ENCODE assay signal across 10 cellular contexts in the genomic region with DNA sequence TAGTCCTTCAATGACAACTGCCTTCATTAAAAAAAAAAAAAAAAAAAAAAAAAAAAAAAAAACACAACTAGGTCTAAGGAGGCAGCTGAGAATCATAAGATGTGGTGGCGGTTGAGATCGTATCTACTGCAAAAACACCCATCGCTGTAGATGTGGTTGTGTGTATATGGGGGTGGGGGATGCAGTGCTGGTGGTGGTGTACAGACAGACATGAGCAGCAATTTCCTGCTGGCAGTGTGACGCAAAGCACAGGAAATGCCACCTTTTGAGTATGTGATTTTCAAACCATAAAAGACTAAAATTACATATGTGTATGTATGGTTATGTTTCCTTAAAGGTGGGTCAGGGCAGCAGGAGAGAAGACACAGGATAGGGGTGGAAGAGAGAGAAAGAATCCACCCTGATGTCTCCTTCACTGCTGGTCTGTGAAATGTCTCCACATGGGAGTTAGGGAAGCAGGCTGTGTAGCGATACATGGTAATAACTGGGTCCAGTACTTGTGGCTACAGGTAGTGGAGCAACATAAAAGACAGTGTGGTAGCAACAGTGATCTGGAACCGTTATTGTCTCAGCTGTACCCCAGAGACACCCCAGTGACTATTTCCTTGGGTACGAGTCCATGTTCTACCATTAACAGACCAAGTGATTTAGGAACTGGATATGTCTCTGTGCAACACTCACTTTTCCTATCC. TPM values are rescaled to one million over a fixed set of nuclear protein-coding genes. Genes with fewer than 3 reads are reported as not detected.
DNase-seq lines count a peak whose midpoint lies in the region; ATAC-seq and TF ChIP-seq lines count a peak whose summit lies in the region.
"Had no signal": no experiment of that assay in that cellular context is flagged by ENCODE, and none has a peak within 500 bp of the region (broad histone marks: within the 10 kb centered on the region; RNA-seq: fewer than 3 reads in every experiment).

No MANE protein-coding gene starts in this region.

- in situ Hi-C loops in brain microvascular endothelial cell (cut with HindIII; ENCODE audit: low pct_ligation_motif_present, low sequenced_read_pairs), result no loop called here

- no peak overlapping the region for H2AFZ ChIP-seq in Loucy (ENCODE audit: low read length)

- TF ChIP-seq EP300 in esophagus muscularis mucosa (IDR thresholded peaks at IDR 0.05), result no peak

- no peaks in the 10 kb centered on the region for H3K79me2 ChIP-seq in Loucy (ENCODE audit: insufficient read depth, low read length)

- no peaks in the 10 kb centered on the region for H4K20me1 ChIP-seq in Loucy (ENCODE audit: insufficient read depth, low read length, poor library complexity, severe bottlenecking)

- ATAC-seq in left ventricle myocardium superior, result peak; percentile 32
- no peak for ATAC-seq in psoas muscle

- H3K27ac ChIP-seq in brain microvascular endothelial cell, result no peak overlapping the region
- H3K27ac ChIP-seq in psoas muscle, result no peak overlapping the region
- no peak overlapping the region for H3K27ac ChIP-seq in esophagus muscularis mucosa (replicated peaks in 1 of 4)
- no peak overlapping the region for H3K27ac ChIP-seq in vagina

- H3K9me3 ChIP-seq in Loucy (ENCODE audit: insufficient read depth, low read depth, low read length), result no peaks in the 10 kb centered on the region
- no peaks in the 10 kb centered on the region for H3K9me3 ChIP-seq in psoas muscle
- H3K9me3 ChIP-seq in esophagus muscularis mucosa, result no peaks in the 10 kb centered on the region
- no peaks in the 10 kb centered on the region for H3K9me3 ChIP-seq in vagina

- 0 out of 2 replicates have a peak, but pooled peaks cover 5% of the 10 kb centered on the region for H3F3A ChIP-seq in Loucy (ENCODE audit: low read depth)

- H3K4me1 ChIP-seq in Loucy (ENCODE audit: insufficient read depth, low read length, poor library complexity, severe bottlenecking), result peaks cover 81% of the 10 kb centered on the region
- H3K4me1 ChIP-seq in psoas muscle, result no peaks in the 10 kb centered on the region
- H3K4me1 ChIP-seq in esophagus muscularis mucosa, result no peaks in the 10 kb centered on the region
- no peaks in the 10 kb centered on the region for H3K4me1 ChIP-seq in vagina

- H3K4me3 ChIP-seq in Loucy (ENCODE audit: low read length, poor library complexity, severe bottlenecking) (peak overlapping the region; percentile 66), brain microvascular endothelial cell (ENCODE audit: low read depth, low read length) (no peak overlapping the region), psoas muscle (no peak overlapping the region), esophagus muscularis mucosa (no peak overlapping the region), vagina (no peak overlapping the region)

- 83 to 85% (median 83%) methylated on average over 7 of the region's 7 CpGs for WGBS in psoas muscle, 3 donors
- 75% methylated on average over 7 of the region's 7 CpGs for WGBS in esophagus muscularis mucosa

- H3K27me3 ChIP-seq in Loucy (ENCODE audit: insufficient read depth, low read length, poor library complexity, severe bottlenecking), result peaks cover 38% of the 10 kb centered on the region
- no peaks in the 10 kb centered on the region for H3K27me3 ChIP-seq in brain microvascular endothelial cell (replicated peaks)
- no peaks in the 10 kb centered on the region for H3K27me3 ChIP-seq in psoas muscle (ENCODE audit: insufficient read depth in 3 of 3, low read length in 2 of 3)
- no peaks in the 10 kb centered on the region for H3K27me3 ChIP-seq in esophagus muscularis mucosa
- no peaks in the 10 kb centered on the region for H3K27me3 ChIP-seq in vagina

- H3K36me3 ChIP-seq in Loucy (ENCODE audit: insufficient read depth, low read length) (no peaks in the 10 kb centered on the region), brain microvascular endothelial cell (replicated peaks) (no peaks in the 10 kb centered on the region), psoas muscle (ENCODE audit: insufficient read depth in 1 of 2, low read depth in 1 of 2) (no peaks in the 10 kb centered on the region), esophagus muscularis mucosa (no peaks in the 10 kb centered on the region), vagina (no peaks in the 10 kb centered on the region)

- peak overlapping the region; percentile 90 for H3K4me2 ChIP-seq in Loucy (ENCODE audit: low read depth, low read length, poor library complexity, severe bottlenecking)

- peak overlapping the region; percentile 29 for H3K9ac ChIP-seq in Loucy (ENCODE audit: low read depth, low read length, poor library complexity, severe bottlenecking)

- TF ChIP-seq POLR2A in esophagus muscularis mucosa (IDR thresholded peaks at IDR 0.05; ENCODE audit: low read depth) (no peak), vagina (IDR thresholded peaks at IDR 0.05) (no peak)

- peak; percentile 83 for DNase-seq in activated CD8-positive, alpha-beta memory T cell treated with anti-CD3 and anti-CD28 coated beads, Interleukin-2, amount 50 U/mL, for 24 hours (ENCODE audit: extremely low read depth)
- no peak for DNase-seq in left ventricle myocardium superior
- peak; percentile 74 for DNase-seq in stimulated activated CD8-positive, alpha-beta memory T cell treated with anti-CD3 and anti-CD28 coated beads, Interleukin-4, amount 100 ng/mL, for 24 hours (ENCODE audit: low read depth)
- DNase-seq in brain microvascular endothelial cell, result no peak
- DNase-seq in psoas muscle, result no peak
- no peak for DNase-seq in esophagus muscularis mucosa (ENCODE audit: extremely low spot score)
- no peak for DNase-seq in vagina (ENCODE audit: extremely low spot score in 2 of 2)
- DNase-seq: cerebellar nuclear complex, NCI-H82 had no signal

- TF ChIP-seq CTCF in Loucy (conservative IDR thresholded peaks at IDR 0.05; ENCODE audit: low read length), result no peak
- TF ChIP-seq CTCF in brain microvascular endothelial cell (IDR thresholded peaks at IDR 0.05; ENCODE audit: low read depth, low read length, missing control alignments), result no peak
- no peak for TF ChIP-seq CTCF in psoas muscle (IDR thresholded peaks at IDR 0.05)
- no peak for TF ChIP-seq CTCF in esophagus muscularis mucosa (IDR thresholded peaks at IDR 0.05)
- TF ChIP-seq CTCF in vagina (IDR thresholded peaks at IDR 0.05), result no peak

- H3K9me2 ChIP-seq in Loucy (replicated peaks; ENCODE audit: low read depth, low read length), result no peaks in the 10 kb centered on the region

- intact Hi-C loops in left ventricle myocardium superior (cut with micrococcal nuclease), result no loop called here
- intact Hi-C loops in psoas muscle (cut with DNase I), result no loop called here
- intact Hi-C loops in esophagus muscularis mucosa (cut with DNase I), result no loop called here
- intact Hi-C loops in vagina (cut with DNase I), result no loop called here

RNA-seq across cellular contexts. Expression of gene SYTL2, which starts 57.9 kb away (rescaled TPM):
- total RNA-seq in left ventricle myocardium superior (2.8 TPM), psoas muscle (1 to 10 TPM; 3.2 to 5.6 (median 5.1) TPM), esophagus muscularis mucosa (10 to 100 TPM in 2 of 4 donors, 1 to 10 TPM in 2; 7.1 to 10.4 (median 8.8) TPM), vagina (17.4 TPM)
- 1 to 10 TPM; 1.7 to 4.8 (median 2.3) TPM for polyA plus RNA-seq in psoas muscle

Comparison
In these comparisons a context has a peak if more than half of its experiments do, and no peak if none do; other contexts are left out.
1. DNase-seq: peak in activated CD8-positive, alpha-beta memory T cell treated with anti-CD3 and anti-CD28 coated beads, Interleukin-2, amount 50 U/mL, for 24 hours (single experiment) and stimulated activated CD8-positive, alpha-beta memory T cell treated with anti-CD3 and anti-CD28 coated beads, Interleukin-4, amount 100 ng/mL, for 24 hours (single experiment); none in left ventricle myocardium superior (single experiment), brain microvascular endothelial cell (single experiment), psoas muscle (0 of 2), esophagus muscularis mucosa (single experiment) and vagina (0 of 2).